15 cellular contexts compared by ENCODE assay signal in the genomic region with DNA sequence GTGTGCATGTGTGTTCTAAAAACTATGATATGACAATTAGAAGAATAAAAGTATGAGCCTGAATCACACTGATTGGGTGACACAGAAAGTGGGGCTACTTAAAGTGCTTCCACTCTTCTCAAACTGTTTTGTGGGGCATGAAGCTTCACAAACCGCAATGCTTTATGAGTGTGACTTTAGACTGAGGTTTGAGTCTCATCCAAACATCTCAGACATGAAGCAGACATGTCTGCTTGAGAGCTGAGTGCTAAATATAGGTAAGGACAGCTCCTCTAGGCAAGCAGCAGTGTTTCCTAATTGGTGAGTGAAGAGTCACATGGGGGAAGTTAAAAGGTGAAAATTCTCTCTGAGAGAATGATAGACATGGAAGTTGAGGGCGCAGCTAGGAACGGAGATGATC.
DNase-seq lines count a peak whose midpoint lies in the region; ATAC-seq and TF ChIP-seq lines count a peak whose summit lies in the region.
"Had no signal": no experiment of that assay in that cellular context is flagged by ENCODE, and none has a peak within 500 bp of the region (broad histone marks: within the 10 kb centered on the region; RNA-seq: fewer than 3 reads in every experiment).

No MANE protein-coding gene starts in this region.

- in situ Hi-C loops in GM23248 (cut with MboI): no loop called here

- H3K9me2 ChIP-seq in GM23248 (ENCODE audit: insufficient read depth): no peaks in the 10 kb centered on the region

- no peak for TF ChIP-seq CTCF in GM20000 (IDR thresholded peaks at IDR 0.05; ENCODE audit: extremely low read depth, missing control alignments)

- H3K36me3 ChIP-seq in GM23248 (ENCODE audit: low read depth): no peaks in the 10 kb centered on the region
- H3K36me3 ChIP-seq: BE2C, Peyer's patch had no signal

- H3K9me3 ChIP-seq in GM23248 (ENCODE audit: low read depth): no peaks in the 10 kb centered on the region
- H3K9me3 ChIP-seq: BE2C, Peyer's patch had no signal

- H3K27ac ChIP-seq in GM23248: no peak overlapping the region
- H3K27ac ChIP-seq: Peyer's patch had no signal

- no peak overlapping the region for H3K9ac ChIP-seq in GM23248

- no peaks in the 10 kb centered on the region for H3K27me3 ChIP-seq in GM23248 (replicated peaks; ENCODE audit: insufficient read depth)
- H3K27me3 ChIP-seq: BE2C, Peyer's patch had no signal

- peak overlapping the region; percentile 46 for H2AFZ ChIP-seq in GM23248

- H4K20me1 ChIP-seq in GM23248 (ENCODE audit: insufficient read depth): no peaks in the 10 kb centered on the region

- DNase-seq in AG08395 (ENCODE audit: low spot score) (peak; percentile 25), GM23248 (peak; percentile 32), RPMI7951 (ENCODE audit: low read depth) (peak; percentile 54), left ventricle myocardium superior (no peak), medulla oblongata (ENCODE audit: extremely low spot score) (no peak), NCI-H2196 treated with DMSO at 0.1 percent for 48 hours (lab: John Stamatoyannopoulos, UW; ENCODE audit: unreplicated experiment) (no peak), NCI-H226 (no peak), GM20000 (ENCODE audit: low spot score) (no peak)
- DNase-seq: activated CD4-positive, alpha-beta T cell treated with anti-CD3 and anti-CD28 coated beads for 4 hours; activated T-cell treated with anti-CD3 and anti-CD28 coated beads, Interleukin-2, amount 50 U/mL, for 72 hours; amygdala; BE2C; DMS79 treated with DMSO at 0.1 percent for 48 hours; NCI-H1092 treated with DMSO at 0.1 percent for 48 hours; Peyer's patch had no signal

- H3K4me1 ChIP-seq in GM23248 (ENCODE audit: insufficient read depth): peaks cover 6% of the 10 kb centered on the region; the same call in 1 of the 2 replicates
- H3K4me1 ChIP-seq: Peyer's patch had no signal

- intact Hi-C loops in left ventricle myocardium superior (cut with micrococcal nuclease): no loop called here

- H3K4me3 ChIP-seq in GM23248: no peak overlapping the region
- H3K4me3 ChIP-seq: Peyer's patch had no signal

- no peaks in the 10 kb centered on the region for H3F3A ChIP-seq in GM23248 (ENCODE audit: insufficient read depth)

- 71 to 74% methylated on average over 3 of the region's 3 CpGs for WGBS in GM23248 (ENCODE audit: low coverage in 1 of 2, low lambda C conversion rate in 2 of 2, missing lambda C conversion rate in 2 of 2), 2 experiments

- no peak overlapping the region for H3K4me2 ChIP-seq in GM23248 (ENCODE audit: unreplicated experiment)

- ATAC-seq in left ventricle myocardium superior: peak; percentile 95

- no peaks in the 10 kb centered on the region for H3K79me2 ChIP-seq in GM23248 (ENCODE audit: insufficient read depth)

Comparison
In these comparisons a context has a peak if more than half of its experiments do, and no peak if none do; other contexts are left out.
1. DNase-seq: peak in AG08395 (single experiment), GM23248 (single experiment) and RPMI7951 (single experiment); none in left ventricle myocardium superior (single experiment), medulla oblongata (single experiment), NCI-H2196 treated with DMSO at 0.1 percent for 48 hours (single experiment), NCI-H226 (single experiment) and GM20000 (single experiment).